In the genomic region with DNA sequence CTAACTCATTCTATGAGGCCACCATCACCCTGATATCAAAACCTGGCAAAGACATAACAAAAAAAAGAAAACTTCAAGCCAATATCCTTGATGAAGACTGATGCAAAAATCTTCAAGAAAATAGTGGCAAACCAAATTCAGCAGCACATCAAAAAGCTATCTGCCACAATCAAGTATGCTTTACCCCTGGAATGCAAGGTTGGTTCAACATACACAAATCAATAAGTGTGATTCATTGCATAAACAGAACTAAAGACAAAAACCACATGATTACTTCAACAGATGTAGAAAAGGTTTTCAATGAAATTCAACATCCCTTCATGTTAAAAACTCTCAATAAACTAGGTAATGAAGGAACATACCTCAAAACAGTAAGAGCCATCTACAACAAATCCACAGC, we compare ENCODE assay signal across 1 cellular context.
TF ChIP-seq lines count a peak whose summit lies in the region.

No MANE protein-coding gene starts in this region.

TF ChIP-seq in K562, 482 proteins besides CTCF, POLR2A, EP300 and RAD21:
- no peak for TF ChIP-seq ZNF57 (CRISPR knock-in tag; IDR thresholded peaks at IDR 0.05)
- TF ChIP-seq CBX3 (IDR thresholded peaks at IDR 0.05; ENCODE audit: borderline replicate concordance in 1 of 2, low read length in 2 of 2), result 0 out of 3 replicates have a peak, but pooled peaks of 1 of the 2 experiments have one; percentile 41
- TF ChIP-seq ZC3H8 (IDR thresholded peaks at IDR 0.05), result no peak
- TF ChIP-seq PHF8 (IDR thresholded peaks at IDR 0.05; ENCODE audit: borderline replicate concordance, low read length), result no peak
- TF ChIP-seq DMBX1 (CRISPR knock-in tag; IDR thresholded peaks at IDR 0.05; ENCODE audit: borderline replicate concordance), result no peak
- no peak for TF ChIP-seq POLR2B (IDR thresholded peaks at IDR 0.05; ENCODE audit: low read depth, partially characterized antibody)
- TF ChIP-seq, protein P1, sequence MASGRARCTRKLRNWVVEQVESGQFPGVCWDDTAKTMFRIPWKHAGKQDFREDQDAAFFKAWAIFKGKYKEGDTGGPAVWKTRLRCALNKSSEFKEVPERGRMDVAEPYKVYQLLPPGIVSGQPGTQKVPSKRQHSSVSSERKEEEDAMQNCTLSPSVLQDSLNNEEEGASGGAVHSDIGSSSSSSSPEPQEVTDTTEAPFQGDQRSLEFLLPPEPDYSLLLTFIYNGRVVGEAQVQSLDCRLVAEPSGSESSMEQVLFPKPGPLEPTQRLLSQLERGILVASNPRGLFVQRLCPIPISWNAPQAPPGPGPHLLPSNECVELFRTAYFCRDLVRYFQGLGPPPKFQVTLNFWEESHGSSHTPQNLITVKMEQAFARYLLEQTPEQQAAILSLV (tag; IDR thresholded peaks at IDR 0.05), result no peak
- peak; percentile 96 for TF ChIP-seq ZNF324 (CRISPR knock-in tag; IDR thresholded peaks at IDR 0.05)
- TF ChIP-seq, protein P2, sequence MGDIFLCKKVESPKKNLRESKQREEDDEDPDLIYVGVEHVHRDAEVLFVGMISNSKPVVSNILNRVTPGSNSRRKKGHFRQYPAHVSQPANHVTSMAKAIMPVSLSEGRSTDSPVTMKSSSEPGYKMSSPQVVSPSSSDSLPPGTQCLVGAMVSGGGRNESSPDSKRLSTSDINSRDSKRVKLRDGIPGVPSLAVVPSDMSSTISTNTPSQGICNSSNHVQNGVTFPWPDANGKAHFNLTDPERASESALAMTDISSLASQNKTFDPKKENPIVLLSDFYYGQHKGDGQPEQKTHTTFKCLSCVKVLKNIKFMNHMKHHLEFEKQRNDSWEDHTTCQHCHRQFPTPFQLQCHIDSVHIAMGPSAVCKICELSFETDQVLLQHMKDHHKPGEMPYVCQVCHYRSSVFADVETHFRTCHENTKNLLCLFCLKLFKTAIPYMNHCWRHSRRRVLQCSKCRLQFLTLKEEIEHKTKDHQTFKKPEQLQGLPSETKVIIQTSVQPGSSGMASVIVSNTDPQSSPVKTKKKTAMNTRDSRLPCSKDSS (IDR thresholded peaks at IDR 0.05; ENCODE audit: low read depth, partially characterized antibody), result peak; percentile 13
